ENCODE assay signal across 1 cellular context in the genomic region with DNA sequence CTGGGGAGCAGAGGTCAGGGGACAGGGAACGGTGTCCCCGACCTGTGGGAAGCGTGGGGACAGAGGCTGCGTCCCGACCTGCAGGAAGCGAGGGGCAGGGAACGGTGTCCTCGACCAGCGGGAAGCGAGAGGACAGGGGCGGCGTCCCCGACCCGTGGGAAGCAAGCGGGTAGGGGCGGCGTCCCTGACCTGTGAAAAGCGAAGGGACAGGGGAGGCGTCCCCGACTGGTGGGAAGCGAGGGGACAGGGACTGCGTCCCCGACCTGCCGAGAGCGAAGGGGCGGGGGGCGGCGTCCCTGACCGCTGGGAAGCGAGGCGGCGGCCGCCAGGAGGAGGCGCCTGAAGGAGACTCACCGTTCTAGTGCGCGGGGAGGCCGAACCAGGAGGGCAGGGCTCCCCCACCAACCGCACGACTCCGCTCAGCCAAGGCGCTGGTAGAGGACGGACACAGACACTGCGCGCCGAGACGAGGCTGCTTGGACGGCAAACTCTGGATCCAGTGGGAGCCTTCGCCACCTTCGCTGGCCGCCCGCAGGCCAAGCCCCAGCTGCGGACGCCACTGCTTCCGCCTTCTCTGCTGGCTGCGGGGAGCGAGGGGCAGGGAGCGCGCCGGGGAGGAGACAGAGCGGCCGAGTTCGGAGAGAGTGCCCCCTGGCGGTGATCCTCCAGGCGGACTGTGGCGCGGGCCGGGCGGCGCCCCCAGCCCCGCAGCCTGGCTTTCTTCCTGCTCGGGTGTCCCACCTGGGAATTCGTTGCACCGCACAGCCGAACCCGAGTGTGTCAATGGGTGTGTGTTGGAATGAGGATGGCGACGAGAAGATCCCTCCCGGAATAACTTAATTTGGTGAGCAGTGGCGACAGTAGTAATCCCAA.
TF ChIP-seq lines count a peak whose summit lies in the region.

TSS of gene TRAF6 (minus strand) at position 579 of the 873 bp plus-strand sequence. CDS start 8,757 bp downstream, outside the sequence.

TF ChIP-seq in K562, 482 proteins besides CTCF, POLR2A, EP300 and RAD21 (continued from another document):
- TF ChIP-seq AFF1 (IDR thresholded peaks at IDR 0.05; ENCODE audit: low read depth in 1 of 2, partially characterized antibody in 2 of 2) (peak in 1 of 2 experiments; percentile 44), IRF9 (tag; IDR thresholded peaks at IDR 0.05) (no peak), CC2D1A (IDR thresholded peaks at IDR 0.05) (peak; percentile 71), ELF2 (CRISPR knock-in tag; IDR thresholded peaks at IDR 0.05) (peak; percentile 96)
